Comparison of ENCODE assay signal across 18 cellular contexts in the genomic region with DNA sequence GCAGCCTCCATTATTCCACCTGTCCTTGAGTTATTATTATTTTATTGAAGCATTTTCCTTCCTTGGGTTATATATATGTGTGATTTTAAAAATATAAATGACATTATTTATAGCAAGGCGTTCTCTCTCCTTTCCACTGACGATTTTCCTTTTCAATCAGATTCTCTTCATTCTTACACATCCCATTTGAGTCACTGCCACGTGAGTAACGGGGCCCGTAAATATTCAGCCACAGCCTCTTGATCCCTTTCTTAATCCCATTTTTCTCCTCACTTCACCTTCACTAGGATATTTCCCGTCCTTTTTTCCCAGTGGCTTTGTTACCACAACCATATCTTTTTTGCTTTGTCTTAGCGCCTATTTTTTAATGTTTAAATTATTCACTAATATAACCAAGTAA.
DNase-seq lines count a peak whose midpoint lies in the region; ATAC-seq and TF ChIP-seq lines count a peak whose summit lies in the region.
"Had no signal": no experiment of that assay in that cellular context is flagged by ENCODE, and none has a peak within 500 bp of the region (broad histone marks: within the 10 kb centered on the region; RNA-seq: fewer than 3 reads in every experiment).

No MANE protein-coding gene starts in this region.

- H3K79me2 ChIP-seq in SK-N-SH (ENCODE audit: insufficient read depth): no peaks in the 10 kb centered on the region; the same call in 1 of the 2 replicates

- POLR2A ChIA-PET in SK-N-SH (lab: Yijun Ruan, JAX): no interaction called here

- TF ChIP-seq CTCF in SK-N-SH (IDR thresholded peaks at IDR 0.05) (no peak), brain microvascular endothelial cell (IDR thresholded peaks at IDR 0.05; ENCODE audit: low read depth, low read length, missing control alignments) (no peak), retinal pigment epithelial cell (conservative IDR thresholded peaks at IDR 0.05; ENCODE audit: low read depth, low read length) (no peak), breast epithelium (IDR thresholded peaks at IDR 0.05) (no peak)

- TF ChIP-seq POLR2A in breast epithelium (IDR thresholded peaks at IDR 0.05): no peak

- H2AFZ ChIP-seq in SK-N-SH (ENCODE audit: low read depth): no peak overlapping the region; the same call in 1 of the 2 replicates

- H3K9me3 ChIP-seq in SK-N-SH (no peaks in the 10 kb centered on the region), breast epithelium (no peaks in the 10 kb centered on the region)
- H3K9me3 ChIP-seq: BLaER1 had no signal

- no peaks in the 10 kb centered on the region for H3K36me3 ChIP-seq in SK-N-SH (replicated peaks in 1 of 2; ENCODE audit: control insufficient read depth in 1 of 2, insufficient read depth in 2 of 2, low read length in 1 of 2)
- H3K36me3 ChIP-seq in brain microvascular endothelial cell (replicated peaks): no peaks in the 10 kb centered on the region
- no peaks in the 10 kb centered on the region for H3K36me3 ChIP-seq in breast epithelium
- H3K36me3 ChIP-seq: BLaER1 had no signal

- H3K9ac ChIP-seq in SK-N-SH: peak overlapping the region; percentile 28; the same call in 1 of the 2 replicates
- H3K9ac ChIP-seq: BLaER1 had no signal

- H3K27ac ChIP-seq in SK-N-SH (ENCODE audit: low read depth in 2 of 2, low read length in 1 of 2): no peak overlapping the region
- H3K27ac ChIP-seq in brain microvascular endothelial cell: peak overlapping the region; percentile 84
- no peak overlapping the region for H3K27ac ChIP-seq in breast epithelium
- H3K27ac ChIP-seq: BLaER1, HL-60 had no signal

- in situ Hi-C loops in brain microvascular endothelial cell (cut with HindIII; ENCODE audit: low pct_ligation_motif_present, low sequenced_read_pairs): no loop called here

- no peaks in the 10 kb centered on the region for H4K20me1 ChIP-seq in SK-N-SH (ENCODE audit: insufficient read depth)
- H4K20me1 ChIP-seq: BLaER1 had no signal

- no peaks in the 10 kb centered on the region for H3K9me2 ChIP-seq in SK-N-SH

- WGBS in SK-N-SH (ENCODE audit: low lambda C conversion rate): 77% methylated on average over 7 of the region's 7 CpGs

- no peak for TF ChIP-seq EP300 in SK-N-SH (IDR thresholded peaks at IDR 0.05; ENCODE audit: borderline replicate concordance in 1 of 2, low read depth in 1 of 2, low read length in 1 of 2)

- CTCF ChIA-PET in SK-N-SH (lab: Yijun Ruan, JAX): interaction anchor here (4.1 kb wide), 1 partner anchor 18 kb away, joined by 25 read pairs; no protein-coding TSS in a partner anchor

- no peak overlapping the region for H3K4me2 ChIP-seq in SK-N-SH
- H3K4me2 ChIP-seq: BLaER1 had no signal

- no peak for ATAC-seq in SK-N-SH treated with all-trans-retinoic acid at 6 μM for 48 hours
- ATAC-seq: HCT116 had no signal

- TF ChIP-seq RAD21 in SK-N-SH (IDR thresholded peaks at IDR 0.05; ENCODE audit: low read length): no peak

- intact Hi-C loops in breast epithelium (cut with DNase I; ENCODE audit: low total_unique reads): no loop called here

- H3K4me3 ChIP-seq in SK-N-SH (ENCODE audit: low read depth in 2 of 2, low read length in 1 of 2): no peak overlapping the region
- H3K4me3 ChIP-seq in brain microvascular endothelial cell (ENCODE audit: low read depth, low read length): no peak overlapping the region
- H3K4me3 ChIP-seq in retinal pigment epithelial cell (ENCODE audit: low read length): no peak overlapping the region
- no peak overlapping the region for H3K4me3 ChIP-seq in breast epithelium
- H3K4me3 ChIP-seq: BLaER1 had no signal

- H3F3A ChIP-seq in SK-N-SH (replicated peaks; ENCODE audit: insufficient read depth): peaks cover 5% of the 10 kb centered on the region

- H3K27me3 ChIP-seq in SK-N-SH (ENCODE audit: insufficient read depth) (no peaks in the 10 kb centered on the region), brain microvascular endothelial cell (replicated peaks) (no peaks in the 10 kb centered on the region), breast epithelium (peaks cover 0 to 8% of the 10 kb centered on the region in 2 donors)
- H3K27me3 ChIP-seq: BLaER1 had no signal

- H3K4me1 ChIP-seq in SK-N-SH (ENCODE audit: control insufficient read depth in 1 of 2, insufficient read depth in 2 of 2, low read depth in 1 of 2, low read length in 1 of 2) (peaks cover 0 to 16% of the 10 kb centered on the region in 2 experiments; a peak in 1 of 4 replicates), breast epithelium (no peaks in the 10 kb centered on the region)
- H3K4me1 ChIP-seq: BLaER1 had no signal

- DNase-seq in SK-N-SH (no peak), brain microvascular endothelial cell (no peak), retinal pigment epithelial cell (ENCODE audit: low read depth) (peak; percentile 69), SKM-1 treated with dmso at 0.1 percent for 144 hours (lab: John Stamatoyannopoulos, UW; ENCODE audit: unreplicated experiment) (no peak), breast epithelium (ENCODE audit: low spot score in 2 of 2) (no peak)
- no peak for DNase-seq in stimulated activated CD8-positive, alpha-beta memory T cell treated with anti-CD3 and anti-CD28 coated beads, Interleukin-4, amount 100 ng/mL, for 48 hours
- DNase-seq: 8988T; CD4-positive, alpha-beta memory T cell; DMS153; DMS79; GF-D8; GOT3; H7; HFFc6 had no signal

TF ChIP-seq in SK-N-SH, 30 proteins besides CTCF, POLR2A, EP300 and RAD21 (continues in another document):
- no peak for TF ChIP-seq FOSL2 (IDR thresholded peaks at IDR 0.05; ENCODE audit: borderline replicate concordance, low read depth)
- no peak for TF ChIP-seq NRF1 (IDR thresholded peaks at IDR 0.05; ENCODE audit: low read depth, low read length)
- TF ChIP-seq, protein P1, sequence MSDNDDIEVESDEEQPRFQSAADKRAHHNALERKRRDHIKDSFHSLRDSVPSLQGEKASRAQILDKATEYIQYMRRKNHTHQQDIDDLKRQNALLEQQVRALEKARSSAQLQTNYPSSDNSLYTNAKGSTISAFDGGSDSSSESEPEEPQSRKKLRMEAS (IDR thresholded peaks at IDR 0.05; ENCODE audit: low read depth): no peak
- TF ChIP-seq ELF1 (IDR thresholded peaks at IDR 0.05): no peak
- TF ChIP-seq GABPA (IDR thresholded peaks at IDR 0.05; ENCODE audit: low read depth): no peak
- no peak for TF ChIP-seq EZH2phosphoT487 (IDR thresholded peaks at IDR 0.05; ENCODE audit: borderline replicate concordance, low read depth)
- TF ChIP-seq RFX5 (IDR thresholded peaks at IDR 0.05; ENCODE audit: low read length): no peak
- TF ChIP-seq MEF2A (IDR thresholded peaks at IDR 0.05; ENCODE audit: borderline replicate concordance, low read depth): no peak
- TF ChIP-seq, protein P2, sequence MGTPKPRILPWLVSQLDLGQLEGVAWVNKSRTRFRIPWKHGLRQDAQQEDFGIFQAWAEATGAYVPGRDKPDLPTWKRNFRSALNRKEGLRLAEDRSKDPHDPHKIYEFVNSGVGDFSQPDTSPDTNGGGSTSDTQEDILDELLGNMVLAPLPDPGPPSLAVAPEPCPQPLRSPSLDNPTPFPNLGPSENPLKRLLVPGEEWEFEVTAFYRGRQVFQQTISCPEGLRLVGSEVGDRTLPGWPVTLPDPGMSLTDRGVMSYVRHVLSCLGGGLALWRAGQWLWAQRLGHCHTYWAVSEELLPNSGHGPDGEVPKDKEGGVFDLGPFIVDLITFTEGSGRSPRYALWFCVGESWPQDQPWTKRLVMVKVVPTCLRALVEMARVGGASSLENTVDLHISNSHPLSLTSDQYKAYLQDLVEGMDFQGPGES (IDR thresholded peaks at IDR 0.05; ENCODE audit: low read depth, low read length): no peak
- no peak for TF ChIP-seq CHD2 (IDR thresholded peaks at IDR 0.05; ENCODE audit: low read length, partially characterized antibody)
- no peak for TF ChIP-seq TAF1 (IDR thresholded peaks at IDR 0.05; ENCODE audit: borderline replicate concordance, low read depth, low read length)

TF ChIP-seq in SK-N-SH treated with all-trans-retinoic acid at 6 μM for 48 hours, 23 proteins besides CTCF, POLR2A, EP300 and RAD21:
- no peak for TF ChIP-seq BACH2 (CRISPR knock-in tag; IDR thresholded peaks at IDR 0.05; ENCODE audit: borderline replicate concordance)
- no peak for TF ChIP-seq SNAI2 (CRISPR knock-in tag; IDR thresholded peaks at IDR 0.05)
- TF ChIP-seq, protein P3, sequence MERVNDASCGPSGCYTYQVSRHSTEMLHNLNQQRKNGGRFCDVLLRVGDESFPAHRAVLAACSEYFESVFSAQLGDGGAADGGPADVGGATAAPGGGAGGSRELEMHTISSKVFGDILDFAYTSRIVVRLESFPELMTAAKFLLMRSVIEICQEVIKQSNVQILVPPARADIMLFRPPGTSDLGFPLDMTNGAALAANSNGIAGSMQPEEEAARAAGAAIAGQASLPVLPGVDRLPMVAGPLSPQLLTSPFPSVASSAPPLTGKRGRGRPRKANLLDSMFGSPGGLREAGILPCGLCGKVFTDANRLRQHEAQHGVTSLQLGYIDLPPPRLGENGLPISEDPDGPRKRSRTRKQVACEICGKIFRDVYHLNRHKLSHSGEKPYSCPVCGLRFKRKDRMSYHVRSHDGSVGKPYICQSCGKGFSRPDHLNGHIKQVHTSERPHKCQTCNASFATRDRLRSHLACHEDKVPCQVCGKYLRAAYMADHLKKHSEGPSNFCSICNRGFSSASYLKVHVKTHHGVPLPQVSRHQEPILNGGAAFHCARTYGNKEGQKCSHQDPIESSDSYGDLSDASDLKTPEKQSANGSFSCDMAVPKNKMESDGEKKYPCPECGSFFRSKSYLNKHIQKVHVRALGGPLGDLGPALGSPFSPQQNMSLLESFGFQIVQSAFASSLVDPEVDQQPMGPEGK (CRISPR knock-in tag; IDR thresholded peaks at IDR 0.05; ENCODE audit: borderline replicate concordance): no peak
- no peak for TF ChIP-seq TCF4 (CRISPR knock-in tag; IDR thresholded peaks at IDR 0.05; ENCODE audit: borderline replicate concordance)
- TF ChIP-seq ZC3H10 (CRISPR knock-in tag; IDR thresholded peaks at IDR 0.05): no peak
- TF ChIP-seq ZFP3 (CRISPR knock-in tag; IDR thresholded peaks at IDR 0.05): no peak
